11 cellular contexts compared by ENCODE assay signal in the genomic region with DNA sequence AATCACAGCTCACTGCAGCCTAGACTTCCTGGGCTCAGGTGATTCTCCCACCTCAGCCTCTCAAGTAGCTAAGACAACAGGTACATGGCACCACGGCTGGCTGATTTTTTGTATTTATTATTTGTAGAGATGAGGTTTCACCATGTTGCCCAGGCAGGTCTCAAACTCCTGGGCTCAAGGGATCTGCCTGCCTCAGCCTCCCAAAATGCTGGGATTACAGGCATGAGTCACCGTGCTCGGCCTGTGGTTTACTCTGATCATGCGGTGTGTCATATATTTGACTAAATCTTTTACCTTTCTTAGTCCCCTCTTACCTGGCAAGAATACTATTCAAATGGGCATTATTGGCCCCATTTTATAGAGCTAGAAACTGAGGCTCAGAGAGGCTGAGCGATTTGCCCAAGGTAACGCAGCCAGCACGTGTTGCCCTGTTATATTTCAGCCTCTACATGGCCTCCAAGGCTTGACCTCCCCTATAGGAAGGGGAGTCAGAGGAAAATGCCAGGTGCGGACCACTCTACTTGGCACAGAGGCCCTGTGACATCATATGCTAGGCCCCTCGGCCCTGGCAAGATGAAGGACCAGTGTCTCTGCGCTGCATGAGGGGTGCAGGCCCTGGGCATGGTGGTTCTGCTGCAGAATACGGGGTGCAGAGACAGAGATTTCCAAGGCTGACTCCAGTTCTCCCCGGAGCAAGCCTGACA. TPM values are rescaled to one million over a fixed set of nuclear protein-coding genes. Genes with fewer than 3 reads are reported as not detected.
A peak's percentile ranks its signal among the peaks of the same experiment; 100 is the strongest.
DNase-seq lines count a peak whose midpoint lies in the region; ATAC-seq and TF ChIP-seq lines count a peak whose summit lies in the region.
"Had no signal": no experiment of that assay in that cellular context is flagged by ENCODE, and none has a peak within 500 bp of the region (broad histone marks: within the 10 kb centered on the region; RNA-seq: fewer than 3 reads in every experiment).

No MANE protein-coding gene starts in this region.

- 70 to 81% methylated on average over 12 of the region's 12 CpGs for whole genome bisulfite sequencing in esophagus, 2 donors

- no peak overlapping the region for H3K27ac Mint-ChIP-seq in activated CD8-positive, alpha-beta T cell treated with anti-CD3 and anti-CD28 coated beads for 36 hours
- H3K27ac Mint-ChIP-seq: WTC11 had no signal

- H3K9me3 ChIP-seq in esophagus (ENCODE audit: control insufficient read depth in 2 of 2, insufficient read depth in 1 of 2, low read depth in 1 of 2, low read length in 1 of 2): no peaks in the 10 kb centered on the region

- no peak for TF ChIP-seq CTCF in activated CD8-positive, alpha-beta T cell treated with anti-CD3 and anti-CD28 coated beads for 36 hours (IDR thresholded peaks at IDR 0.05)

- POLR2A ChIA-PET in activated CD8-positive, alpha-beta T cell treated with anti-CD3 and anti-CD28 coated beads for 36 hours (lab: Charles Lee): interaction anchor here (0.8 kb wide), 1 partner anchor 8 kb away, joined by 3 read pairs; no protein-coding TSS in a partner anchor

- H3K4me1 ChIP-seq in esophagus (ENCODE audit: control insufficient read depth in 2 of 2, insufficient read depth in 2 of 2, low read length in 1 of 2): peaks cover 5 to 13% of the 10 kb centered on the region in 2 donors

- peaks cover 15% of the 10 kb centered on the region for H3K4me1 Mint-ChIP-seq in activated CD8-positive, alpha-beta T cell treated with anti-CD3 and anti-CD28 coated beads for 36 hours (ENCODE audit: low read depth)

- H3K4me3 ChIP-seq in esophagus (ENCODE audit: low read depth in 1 of 2, low read length in 2 of 2): no peak overlapping the region

- ATAC-seq in left ventricle myocardium superior: no peak
- ATAC-seq in GM19035 (IDR thresholded peaks at IDR 0.05; ENCODE audit: unreplicated experiment): no peak
- no peak for ATAC-seq in activated CD8-positive, alpha-beta T cell treated with anti-CD3 and anti-CD28 coated beads for 36 hours

- no peaks in the 10 kb centered on the region for H3K36me3 Mint-ChIP-seq in activated CD8-positive, alpha-beta T cell treated with anti-CD3 and anti-CD28 coated beads for 36 hours (ENCODE audit: low read depth)
- H3K36me3 Mint-ChIP-seq: WTC11 had no signal

- intact Hi-C loops in cardiac septum (cut with DNase I): no loop called here
- intact Hi-C loops in left ventricle myocardium superior (cut with micrococcal nuclease): no loop called here
- intact Hi-C loops in posterior vena cava (cut with DNase I): no loop called here
- intact Hi-C loops in activated CD8-positive, alpha-beta T cell treated with anti-CD3 and anti-CD28 coated beads for 36 hours (cut with micrococcal nuclease): no loop called here

- no peaks in the 10 kb centered on the region for H3K27me3 ChIP-seq in esophagus (ENCODE audit: control insufficient read depth in 1 of 2, insufficient read depth in 2 of 2, low read length in 2 of 2)

- H3K4me3 Mint-ChIP-seq in activated CD8-positive, alpha-beta T cell treated with anti-CD3 and anti-CD28 coated beads for 36 hours: no peak overlapping the region
- H3K4me3 Mint-ChIP-seq: WTC11 had no signal

- H3K36me3 ChIP-seq in esophagus (ENCODE audit: control insufficient read depth in 2 of 2, insufficient read depth in 2 of 2, low read length in 1 of 2): peaks cover 0 to 2% of the 10 kb centered on the region in 2 donors

- H3K27me3 Mint-ChIP-seq in activated CD8-positive, alpha-beta T cell treated with anti-CD3 and anti-CD28 coated beads for 36 hours: no peaks in the 10 kb centered on the region

- CTCF ChIA-PET in activated CD8-positive, alpha-beta T cell treated with anti-CD3 and anti-CD28 coated beads for 36 hours (lab: Charles Lee): no interaction called here

- no peaks in the 10 kb centered on the region for H3K9me3 Mint-ChIP-seq in activated CD8-positive, alpha-beta T cell treated with anti-CD3 and anti-CD28 coated beads for 36 hours
- H3K9me3 Mint-ChIP-seq: WTC11 had no signal

- H3K27ac ChIP-seq in esophagus (ENCODE audit: low read depth in 2 of 2, low read length in 1 of 2): peak overlapping the region; percentile 17 to 73

- DNase-seq in cardiac septum (ENCODE audit: low spot score) (peak; percentile 53), left ventricle myocardium superior (no peak), posterior vena cava (ENCODE audit: low spot score) (peak; percentile 46), C1 segment of cervical spinal cord (lab: John Stamatoyannopoulos, UW) (no peak), NCI-H2171 treated with DMSO at 0.1 percent for 48 hours (lab: John Stamatoyannopoulos, UW) (no peak)
- DNase-seq in activated CD8-positive, alpha-beta T cell treated with anti-CD3 and anti-CD28 coated beads for 36 hours: no peak
- DNase-seq: aorta, NCI-H510A had no signal

RNA-seq across cellular contexts. Expression of a gene that starts 8.2 kb away (rescaled TPM):
- 56.6 TPM for total RNA-seq in cardiac septum
- total RNA-seq in left ventricle myocardium superior: 49.0 TPM
- 1 to 10 TPM; 3.3 to 6.5 TPM for polyA plus RNA-seq in esophagus
- total RNA-seq in posterior vena cava: 100 to 1,000 TPM; 113 to 125 TPM
- total RNA-seq in activated CD8-positive, alpha-beta T cell treated with anti-CD3 and anti-CD28 coated beads for 36 hours: 1 to 10 TPM; 1.0 to 1.7 TPM

Comparison
In these comparisons a context has a peak if more than half of its experiments do, and no peak if none do; other contexts are left out.
1. DNase-seq: peak in cardiac septum (single experiment) and posterior vena cava (single experiment); none in left ventricle myocardium superior (single experiment), C1 segment of cervical spinal cord (0 of 14), NCI-H2171 treated with DMSO at 0.1 percent for 48 hours (single experiment) and activated CD8-positive, alpha-beta T cell treated with anti-CD3 and anti-CD28 coated beads for 36 hours (single experiment).
2. RNA of a gene that starts 8.2 kb away (total RNA-seq): 113 to 125 TPM in posterior vena cava, 56.6 TPM in cardiac septum (single experiment) and 49.0 TPM in left ventricle myocardium superior (single experiment); 1.0 to 1.7 TPM in activated CD8-positive, alpha-beta T cell treated with anti-CD3 and anti-CD28 coated beads for 36 hours; every median in the first group is over 10 times any median in the second.